In genomic region chr6:148199584-148199983, GRCh38 we compare ENCODE assay signal across 9 cellular contexts.
"Had no signal": no experiment of that assay in that cellular context is flagged by ENCODE, and none has a peak within 500 bp of the region (broad histone marks: within the 10 kb centered on the region; RNA-seq: fewer than 3 reads in every experiment).

No MANE protein-coding gene starts in this region.

- H3K4me3 Mint-ChIP-seq: GM23338, H9, HFFc6 had no signal

- H3K27ac ChIP-seq: HL-60 had no signal

- H3K4me2 ChIP-seq: GM23338 had no signal

- H3K27ac Mint-ChIP-seq: GM23338, H9, HFFc6 had no signal

- H3K9me3 Mint-ChIP-seq: GM23338, H9, HFFc6 had no signal

- H2AFZ ChIP-seq: GM23338 had no signal

- H3K4me3 ChIP-seq: GM23338 had no signal

- FAIRE-seq: H1, H54 had no signal

- DNase-seq: H9, HCEC 1CT, HFFc6, IMR-90, KBM-7 had no signal
